In genomic region chr17:58193641-58194259, GRCh38 we compare ENCODE assay signal across 29 cellular contexts. TPM values are rescaled to one million over a fixed set of nuclear protein-coding genes. Genes with fewer than 3 reads are reported as not detected.
DNase-seq lines count a peak whose midpoint lies in the region; ATAC-seq, FAIRE-seq and TF ChIP-seq lines count a peak whose summit lies in the region.
"Had no signal": no experiment of that assay in that cellular context is flagged by ENCODE, and none has a peak within 500 bp of the region (broad histone marks: within the 10 kb centered on the region; RNA-seq: fewer than 3 reads in every experiment).

No MANE protein-coding gene starts in this region.

- CTCF ChIA-PET in HepG2 (lab: Yijun Ruan, JAX; ENCODE audit: low intra/inter-chr PET ratio, low total read pairs) (no interaction called here), PC-9 (lab: Charles Lee) (no interaction called here), T-cell (lab: Charles Lee) (interaction anchor here in 1 of 2 donors (0.7 kb wide), 1 partner anchor 16 kb away, joined by 3 read pairs; no protein-coding TSS in a partner anchor)

- no peak overlapping the region for H3K27ac ChIP-seq in HepG2 (ENCODE audit: extremely low read length, insufficient read depth, low read length)
- H3K27ac ChIP-seq in right lobe of liver = no peak overlapping the region
- H3K27ac ChIP-seq in PC-9 = no peak overlapping the region
- H3K27ac ChIP-seq in foreskin keratinocyte = no peak overlapping the region
- H3K27ac ChIP-seq: testis, uterus had no signal

- no peaks in the 10 kb centered on the region for H4K20me1 ChIP-seq in HepG2 (ENCODE audit: insufficient read depth, low read length)
- no peaks in the 10 kb centered on the region for H4K20me1 ChIP-seq in PC-9 (ENCODE audit: insufficient read depth)

- POLR2A ChIA-PET in HepG2 (lab: Yijun Ruan, JAX) = no interaction called here
- POLR2A ChIA-PET in PC-9 (lab: Charles Lee; ENCODE audit: unreplicated experiment) = no interaction called here
- POLR2A ChIA-PET in T-cell (lab: Charles Lee) = no interaction called here

- H3K36me3 Mint-ChIP-seq in T-cell = no peaks in the 10 kb centered on the region
- H3K36me3 Mint-ChIP-seq: CD4-positive, alpha-beta memory T cell; mesothelial cell of epicardium; naive thymus-derived CD4-positive, alpha-beta T cell had no signal

- no peak overlapping the region for H2AFZ ChIP-seq in HepG2 (ENCODE audit: low read length)
- no peak overlapping the region for H2AFZ ChIP-seq in PC-9

- no peak overlapping the region for H3K4me3 ChIP-seq in HepG2 (replicated peaks in 1 of 3; ENCODE audit: insufficient read depth in 1 of 3, low read depth in 2 of 3, low read length in 3 of 3)
- no peak overlapping the region for H3K4me3 ChIP-seq in right lobe of liver
- no peak overlapping the region for H3K4me3 ChIP-seq in PC-9
- no peak overlapping the region for H3K4me3 ChIP-seq in HAP-1
- H3K4me3 ChIP-seq: testis, uterus had no signal

- in situ Hi-C loops in HepG2 (cut with HindIII; ENCODE audit: extremely low pct_ligation_motif_present, low pct_unique_long_range_greater_than_20kb) (no loop called here), HAP-1 (cut with MboI; ENCODE audit: low sequenced_read_pairs) (no loop called here)

- 59% methylated on average over 18 of the region's 18 CpGs for WGBS in HepG2 (ENCODE audit: low lambda C conversion rate)
- no CpG with 5 or more reads among the region's 18 CpGs for WGBS in right lobe of liver (ENCODE audit: insufficient coverage, low coverage, low lambda C conversion rate, missing lambda C conversion rate)

- no peak overlapping the region for H3K27ac Mint-ChIP-seq in T-cell
- H3K27ac Mint-ChIP-seq: activated CD4-positive, alpha-beta T cell treated with anti-CD3 and anti-CD28 coated beads, Interleukin-2, amount 10 ng/mL, durations not matched to agents 7 days and 5 days; activated naive CD8-positive, alpha-beta T cell treated with anti-CD3 and anti-CD28 coated beads, Interleukin-2, amount 50 U/mL, for 24 hours; CD4-positive, alpha-beta memory T cell; mesothelial cell of epicardium; naive thymus-derived CD4-positive, alpha-beta T cell had no signal

- H3K27me3 ChIP-seq in HepG2 (ENCODE audit: control insufficient read depth in 1 of 2, insufficient read depth in 2 of 2, low read length in 2 of 2) = peaks cover 3 to 68% of the 10 kb centered on the region in 2 experiments; a peak in 4 of 5 replicates
- no peaks in the 10 kb centered on the region for H3K27me3 ChIP-seq in right lobe of liver
- peaks cover 89% of the 10 kb centered on the region for H3K27me3 ChIP-seq in PC-9 (ENCODE audit: insufficient read depth, low read depth)
- peaks cover 22% of the 10 kb centered on the region for H3K27me3 ChIP-seq in foreskin keratinocyte
- peaks cover 3% of the 10 kb centered on the region for H3K27me3 ChIP-seq in HAP-1 (ENCODE audit: low read depth)
- H3K27me3 ChIP-seq: testis, uterus had no signal

- peaks cover 0 to 6% (median 0%) of the 10 kb centered on the region in 3 donors for H3K4me1 Mint-ChIP-seq in T-cell
- H3K4me1 Mint-ChIP-seq: activated CD4-positive, alpha-beta T cell treated with anti-CD3 and anti-CD28 coated beads, Interleukin-2, amount 10 ng/mL, durations not matched to agents 7 days and 5 days; activated naive CD8-positive, alpha-beta T cell treated with anti-CD3 and anti-CD28 coated beads, Interleukin-2, amount 50 U/mL, for 24 hours; CD4-positive, alpha-beta memory T cell had no signal

- TF ChIP-seq EP300 in HepG2 (IDR thresholded peaks at IDR 0.05; ENCODE audit: low read depth in 2 of 2, low read length in 2 of 2) (no peak), HepG2 (CRISPR knock-in tag; IDR thresholded peaks at IDR 0.05; ENCODE audit: borderline replicate concordance) (no peak)

- H3K36me3 ChIP-seq in HepG2 (replicated peaks in 1 of 2; ENCODE audit: control insufficient read depth in 1 of 2, insufficient read depth in 2 of 2, low read length in 2 of 2) (no peaks in the 10 kb centered on the region), right lobe of liver (no peaks in the 10 kb centered on the region), PC-9 (ENCODE audit: low read depth) (no peaks in the 10 kb centered on the region), HAP-1 (replicated peaks) (no peaks in the 10 kb centered on the region)
- H3K36me3 ChIP-seq: uterus had no signal

- H3K27me3 Mint-ChIP-seq in T-cell = peaks cover 25 to 42% of the 10 kb centered on the region in 2 donors
- H3K27me3 Mint-ChIP-seq: activated CD4-positive, alpha-beta T cell treated with anti-CD3 and anti-CD28 coated beads, Interleukin-2, amount 10 ng/mL, durations not matched to agents 7 days and 5 days had no signal

- no peaks in the 10 kb centered on the region for H3K9me2 ChIP-seq in PC-9 (ENCODE audit: insufficient read depth)

- H3K4me1 ChIP-seq in HepG2 (ENCODE audit: insufficient read depth, low read length) (no peaks in the 10 kb centered on the region), right lobe of liver (no peaks in the 10 kb centered on the region), PC-9 (replicated peaks; ENCODE audit: insufficient read depth) (no peaks in the 10 kb centered on the region), foreskin keratinocyte (no peaks in the 10 kb centered on the region), HAP-1 (no peaks in the 10 kb centered on the region)
- H3K4me1 ChIP-seq: testis, uterus had no signal

- ATAC-seq in HepG2 = peak; percentile 15; the same call in 2 of the 3 replicates
- no peak for ATAC-seq in right lobe of liver
- no peak for ATAC-seq in foreskin keratinocyte
- no peak for ATAC-seq in GM19463 (IDR thresholded peaks at IDR 0.05; ENCODE audit: unreplicated experiment)
- no peak for ATAC-seq in T-cell (replicated peaks in 1 of 4)
- no peak for ATAC-seq in HG03095 (IDR thresholded peaks at IDR 0.05; ENCODE audit: unreplicated experiment)
- ATAC-seq: activated naive CD8-positive, alpha-beta T cell treated with anti-CD3 and anti-CD28 coated beads, Interleukin-2, amount 50 U/mL, for 24 hours; activated T-cell treated with anti-CD3 and anti-CD28 coated beads, Interleukin-2, amount 50 U/mL, for 4 hours; naive thymus-derived CD4-positive, alpha-beta T cell; stimulated activated naive CD8-positive, alpha-beta T cell treated with anti-CD3 and anti-CD28 coated beads, Interleukin-15, Interleukin-2, amounts not matched to agents 100 U/mL and 50 U/mL, for 24 hours had no signal

- no peak for FAIRE-seq in HepG2 (lab: Jason Lieb, UNC)
- FAIRE-seq: endothelial cell of umbilical vein, kidney had no signal

- no peaks in the 10 kb centered on the region for H3K79me2 ChIP-seq in HepG2 (ENCODE audit: insufficient read depth, low read length)
- H3K79me2 ChIP-seq in PC-9 (ENCODE audit: low read depth) = no peaks in the 10 kb centered on the region

- H3K9me3 ChIP-seq in HepG2 (ENCODE audit: low read length) (no peaks in the 10 kb centered on the region), right lobe of liver (no peaks in the 10 kb centered on the region), PC-9 (ENCODE audit: insufficient read depth, low read depth) (no peaks in the 10 kb centered on the region), HAP-1 (no peaks in the 10 kb centered on the region)
- H3K9me3 ChIP-seq: testis, uterus had no signal

- TF ChIP-seq POLR2A in HepG2 (IDR thresholded peaks at IDR 0.05; ENCODE audit: insufficient read depth in 1 of 2, low read depth in 2 of 2, low read length in 2 of 2) (no peak), right lobe of liver (IDR thresholded peaks at IDR 0.05) (no peak)

- no peak for TF ChIP-seq RAD21 in HepG2 (CRISPR knock-in tag; IDR thresholded peaks at IDR 0.05)

- TF ChIP-seq CTCF in HepG2 (CRISPR knock-in tag; IDR thresholded peaks at IDR 0.05) = peak; percentile 43
- TF ChIP-seq CTCF in right lobe of liver (IDR thresholded peaks at IDR 0.05) = no peak
- TF ChIP-seq CTCF in PC-9 (conservative IDR thresholded peaks at IDR 0.05) = 0 out of 2 replicates have a peak, but pooled peaks have one; percentile 24
- peak; percentile 5 for TF ChIP-seq CTCF in foreskin keratinocyte (conservative IDR thresholded peaks at IDR 0.05)

- BruUV-seq in HepG2 (replicated peaks; lab: Mats Ljungman, UMichigan) = no TSS peak
- BruUV-seq in PC-9 (replicated peaks; lab: Mats Ljungman, UMichigan) = no TSS peak

- no peaks in the 10 kb centered on the region for H3K9me3 Mint-ChIP-seq in T-cell
- H3K9me3 Mint-ChIP-seq: activated CD4-positive, alpha-beta T cell treated with anti-CD3 and anti-CD28 coated beads, Interleukin-2, amount 10 ng/mL, durations not matched to agents 7 days and 5 days; activated naive CD8-positive, alpha-beta T cell treated with anti-CD3 and anti-CD28 coated beads, Interleukin-2, amount 50 U/mL, for 24 hours; activated T-cell treated with anti-CD3 and anti-CD28 coated beads, Interleukin-2, amount 50 U/mL, for 4 hours; CD4-positive, alpha-beta memory T cell; mesothelial cell of epicardium had no signal

- no peaks in the 10 kb centered on the region for H3F3A ChIP-seq in PC-9 (ENCODE audit: insufficient read depth, low read depth)

- H3K4me2 ChIP-seq in HepG2 (ENCODE audit: low read depth, low read length) (no peak overlapping the region), PC-9 (no peak overlapping the region)

- DNase-seq in HepG2 (ENCODE audit: low spot score) (no peak), right lobe of liver (no peak), PC-9 (peak in 1 of 2 experiments; percentile 15), foreskin keratinocyte (no peak), HAP-1 (ENCODE audit: low spot score in 2 of 2) (no peak), T-cell (no peak)
- DNase-seq: activated CD4-positive, alpha-beta T cell treated with anti-CD3 and anti-CD28 coated beads, Interleukin-2, amount 10 ng/mL, durations not matched to agents 7 days and 5 days; activated naive CD8-positive, alpha-beta T cell treated with anti-CD3 and anti-CD28 coated beads, Interleukin-2, amount 50 U/mL, for 24 hours; activated T-cell treated with anti-CD3 and anti-CD28 coated beads, Interleukin-2, amount 50 U/mL, for 4 hours; CD4-positive, alpha-beta memory T cell; Kasumi-1; kidney; naive thymus-derived CD4-positive, alpha-beta T cell; NCI-H1048; NCI-H1694 treated with DMSO at 0.1 percent for 48 hours; NCI-H526; NK-92 treated with Interleukin-12 subunit alpha and Interleukin-12 subunit beta, amount 100 ng/mL, for 24 hours; occipital lobe; stimulated activated naive CD8-positive, alpha-beta T cell treated with anti-CD3 and anti-CD28 coated beads, Interleukin-15, Interleukin-2, amounts not matched to agents 100 U/mL and 50 U/mL, for 24 hours; testis; uterus had no signal

- H3K9ac ChIP-seq in HepG2 (ENCODE audit: insufficient read depth, low read depth, low read length) = no peak overlapping the region

- intact Hi-C loops in HepG2 (cut with micrococcal nuclease; ENCODE audit: unreplicated experiment) = no loop called here
- intact Hi-C loops in right lobe of liver (cut with DNase I) = no loop called here
- intact Hi-C loops in PC-9 (cut with micrococcal nuclease; ENCODE audit: unreplicated experiment) = no loop called here

- no peak overlapping the region for H3K4me3 Mint-ChIP-seq in T-cell
- H3K4me3 Mint-ChIP-seq: activated CD4-positive, alpha-beta T cell treated with anti-CD3 and anti-CD28 coated beads, Interleukin-2, amount 10 ng/mL, durations not matched to agents 7 days and 5 days; activated naive CD8-positive, alpha-beta T cell treated with anti-CD3 and anti-CD28 coated beads, Interleukin-2, amount 50 U/mL, for 24 hours; activated T-cell treated with anti-CD3 and anti-CD28 coated beads, Interleukin-2, amount 50 U/mL, for 4 hours; CD4-positive, alpha-beta memory T cell; mesothelial cell of epicardium; naive thymus-derived CD4-positive, alpha-beta T cell had no signal

RNA-seq across cellular contexts. Expression of gene EPX, which starts 1.2 kb away (rescaled TPM):
- not detected in 2 replicates for total RNA-seq in HepG2 (2016; rRNA removed; fragmentation: Illumina TruSeq; extraction: Trizol)
- total RNA-seq in HepG2 (2016; cell fraction: cytosol; rRNA removed; fragmentation: Illumina TruSeq; extraction: Trizol; ENCODE audit: low read depth) = not detected in 2 replicates
- total RNA-seq in HepG2 (2016; cell fraction: insoluble cytoplasmic fraction; rRNA removed; fragmentation: Illumina TruSeq; extraction: Trizol) = not detected in 2 replicates
- total RNA-seq in HepG2 (2016; cell fraction: membrane; rRNA removed; fragmentation: Illumina TruSeq; extraction: Trizol) = not detected in 2 replicates
- total RNA-seq in HepG2 (2016; cell fraction: nucleus; rRNA removed; fragmentation: Illumina TruSeq; extraction: Trizol) = not detected in 2 replicates
- polyA plus RNA-seq in HepG2 (2011; rRNA removed) = not detected in 2 replicates
- polyA plus RNA-seq in HepG2 (2011; cell fraction: cytosol; rRNA removed) = not detected in 2 replicates
- polyA plus RNA-seq in HepG2 (2011; cell fraction: nucleus; rRNA removed) = not detected in 2 replicates
- polyA plus RNA-seq in HepG2 (2012) = 0.08 TPM in 1 of 2 replicates, not detected in the other
- polyA plus RNA-seq in HepG2 (2016; cell fraction: cytosol; fragmentation: Illumina TruSeq; extraction: Trizol; ENCODE audit: low read depth) = not detected in 2 replicates
- polyA plus RNA-seq in HepG2 (2016; cell fraction: insoluble cytoplasmic fraction; fragmentation: Illumina TruSeq; extraction: Trizol; ENCODE audit: low read depth) = not detected in 2 replicates
- polyA plus RNA-seq in HepG2 (2016; cell fraction: membrane; fragmentation: Illumina TruSeq; extraction: Trizol; ENCODE audit: low read depth) = not detected in 2 replicates
- not detected in 2 replicates for polyA plus RNA-seq in HepG2 (2016; cell fraction: nucleus; fragmentation: Illumina TruSeq; extraction: Trizol; ENCODE audit: insufficient read depth, low read depth)
- not detected in 2 replicates for polyA minus RNA-seq in HepG2 (2011; rRNA and poly(A)+ RNA removed; ENCODE audit: low replicate concordance)
- not detected in 2 replicates for polyA minus RNA-seq in HepG2 (2011; cell fraction: cytosol; rRNA and poly(A)+ RNA removed)
- polyA minus RNA-seq in HepG2 (2011; cell fraction: nucleus; rRNA and poly(A)+ RNA removed) = not detected in 2 replicates
- total RNA-seq in right lobe of liver = under 1 TPM in 1 of 6 experiments, not detected in 5; 0.07 TPM
- not detected in 2 replicates for total RNA-seq in PC-9 (2021)
- not detected in 2 replicates for total RNA-seq in foreskin keratinocyte
- not detected in 2 replicates for polyA plus RNA-seq in foreskin keratinocyte
- total RNA-seq in T-cell = under 1 TPM in 1 of 5 donors, not detected in 4; 0.13 TPM
- total RNA-seq: A172; activated CD4-positive, alpha-beta T cell treated with anti-CD3 and anti-CD28 coated beads, Interleukin-2, amount 10 ng/mL, durations not matched to agents 7 days and 5 days; activated T-cell treated with anti-CD3 and anti-CD28 coated beads, Interleukin-2, amount 50 U/mL, for 4 hours; CD4-positive, alpha-beta memory T cell; endothelial cell of umbilical vein; mesothelial cell of epicardium; naive thymus-derived CD4-positive, alpha-beta T cell; occipital lobe; pulmonary artery endothelial cell; testis; uterus had no signal
- polyA plus RNA-seq: CD4-positive, alpha-beta memory T cell; endothelial cell of umbilical vein; naive thymus-derived CD4-positive, alpha-beta T cell had no signal

RNA-seq across cellular contexts. Expression of gene MKS1, which starts 25.3 kb away (rescaled TPM):
- total RNA-seq in HepG2 (2016; rRNA removed; fragmentation: Illumina TruSeq; extraction: Trizol) (24.8 and 26.3 TPM in 2 replicates), right lobe of liver (1 to 10 TPM; 3.3 to 9.2 (median 7.2) TPM), PC-9 (2021) (28.6 and 30.1 TPM in 2 replicates), foreskin keratinocyte (13.2 and 14.2 TPM in 2 replicates), T-cell (10 to 100 TPM; 12.7 to 32.6 (median 22.3) TPM)
- 6.2 and 6.6 TPM in 2 replicates for total RNA-seq in HepG2 (2016; cell fraction: cytosol; rRNA removed; fragmentation: Illumina TruSeq; extraction: Trizol; ENCODE audit: low read depth)
- total RNA-seq in HepG2 (2016; cell fraction: insoluble cytoplasmic fraction; rRNA removed; fragmentation: Illumina TruSeq; extraction: Trizol) = 22.8 and 25.4 TPM in 2 replicates
- 7.3 and 8.1 TPM in 2 replicates for total RNA-seq in HepG2 (2016; cell fraction: membrane; rRNA removed; fragmentation: Illumina TruSeq; extraction: Trizol)
- total RNA-seq in HepG2 (2016; cell fraction: nucleus; rRNA removed; fragmentation: Illumina TruSeq; extraction: Trizol) = 23.0 and 27.7 TPM in 2 replicates
- polyA plus RNA-seq in HepG2 (2011; rRNA removed) (16.1 and 21.3 TPM in 2 replicates), foreskin keratinocyte (12.0 and 13.0 TPM in 2 replicates)
- polyA plus RNA-seq in HepG2 (2011; cell fraction: cytosol; rRNA removed) = 10.5 and 11.3 TPM in 2 replicates
- 65.5 and 71.8 TPM in 2 replicates for polyA plus RNA-seq in HepG2 (2011; cell fraction: nucleus; rRNA removed)
- 15.3 and 16.5 TPM in 2 replicates for polyA plus RNA-seq in HepG2 (2012)
- polyA plus RNA-seq in HepG2 (2016; cell fraction: cytosol; fragmentation: Illumina TruSeq; extraction: Trizol; ENCODE audit: low read depth) = 2.5 and 2.6 TPM in 2 replicates
- 17.3 and 22.5 TPM in 2 replicates for polyA plus RNA-seq in HepG2 (2016; cell fraction: insoluble cytoplasmic fraction; fragmentation: Illumina TruSeq; extraction: Trizol; ENCODE audit: low read depth)
- polyA plus RNA-seq in HepG2 (2016; cell fraction: membrane; fragmentation: Illumina TruSeq; extraction: Trizol; ENCODE audit: low read depth) = 3.8 and 3.9 TPM in 2 replicates
- 50.4 and 56.7 TPM in 2 replicates for polyA plus RNA-seq in HepG2 (2016; cell fraction: nucleus; fragmentation: Illumina TruSeq; extraction: Trizol; ENCODE audit: insufficient read depth, low read depth)
- 18.2 and 25.5 TPM in 2 replicates for polyA minus RNA-seq in HepG2 (2011; rRNA and poly(A)+ RNA removed; ENCODE audit: low replicate concordance)
- polyA minus RNA-seq in HepG2 (2011; cell fraction: cytosol; rRNA and poly(A)+ RNA removed) = 6.3 and 8.2 TPM in 2 replicates
- polyA minus RNA-seq in HepG2 (2011; cell fraction: nucleus; rRNA and poly(A)+ RNA removed) = 26.3 and 32.4 TPM in 2 replicates

RNA-seq across cellular contexts. Expression of gene OR4D2, which starts 27.0 kb away (rescaled TPM):
- total RNA-seq in HepG2 (2016; rRNA removed; fragmentation: Illumina TruSeq; extraction: Trizol) = not detected in 2 replicates
- total RNA-seq in HepG2 (2016; cell fraction: cytosol; rRNA removed; fragmentation: Illumina TruSeq; extraction: Trizol; ENCODE audit: low read depth) = not detected in 2 replicates
- not detected in 2 replicates for total RNA-seq in HepG2 (2016; cell fraction: insoluble cytoplasmic fraction; rRNA removed; fragmentation: Illumina TruSeq; extraction: Trizol)
- not detected in 2 replicates for total RNA-seq in HepG2 (2016; cell fraction: membrane; rRNA removed; fragmentation: Illumina TruSeq; extraction: Trizol)
- not detected in 2 replicates for total RNA-seq in HepG2 (2016; cell fraction: nucleus; rRNA removed; fragmentation: Illumina TruSeq; extraction: Trizol)
- polyA plus RNA-seq in HepG2 (2011; rRNA removed) = not detected in 2 replicates
- not detected in 2 replicates for polyA plus RNA-seq in HepG2 (2011; cell fraction: cytosol; rRNA removed)
- not detected in 2 replicates for polyA plus RNA-seq in HepG2 (2011; cell fraction: nucleus; rRNA removed)
- not detected in 2 replicates for polyA plus RNA-seq in HepG2 (2012)
- polyA plus RNA-seq in HepG2 (2016; cell fraction: cytosol; fragmentation: Illumina TruSeq; extraction: Trizol; ENCODE audit: low read depth) = not detected in 2 replicates
- polyA plus RNA-seq in HepG2 (2016; cell fraction: insoluble cytoplasmic fraction; fragmentation: Illumina TruSeq; extraction: Trizol; ENCODE audit: low read depth) = not detected in 2 replicates
- polyA plus RNA-seq in HepG2 (2016; cell fraction: membrane; fragmentation: Illumina TruSeq; extraction: Trizol; ENCODE audit: low read depth) = not detected in 2 replicates
- not detected in 2 replicates for polyA plus RNA-seq in HepG2 (2016; cell fraction: nucleus; fragmentation: Illumina TruSeq; extraction: Trizol; ENCODE audit: insufficient read depth, low read depth)
- not detected in 2 replicates for polyA minus RNA-seq in HepG2 (2011; rRNA and poly(A)+ RNA removed; ENCODE audit: low replicate concordance)
- not detected in 2 replicates for polyA minus RNA-seq in HepG2 (2011; cell fraction: cytosol; rRNA and poly(A)+ RNA removed)
- not detected in 2 replicates for polyA minus RNA-seq in HepG2 (2011; cell fraction: nucleus; rRNA and poly(A)+ RNA removed)
- total RNA-seq in right lobe of liver = not detected
- not detected in 2 replicates for total RNA-seq in PC-9 (2021)
- not detected in 2 replicates for total RNA-seq in foreskin keratinocyte
- not detected in 2 replicates for polyA plus RNA-seq in foreskin keratinocyte
- total RNA-seq in T-cell = not detected
- total RNA-seq: A172; activated CD4-positive, alpha-beta T cell treated with anti-CD3 and anti-CD28 coated beads, Interleukin-2, amount 10 ng/mL, durations not matched to agents 7 days and 5 days; activated T-cell treated with anti-CD3 and anti-CD28 coated beads, Interleukin-2, amount 50 U/mL, for 4 hours; CD4-positive, alpha-beta memory T cell; endothelial cell of umbilical vein; H4; kidney; liver; mesothelial cell of epicardium; naive thymus-derived CD4-positive, alpha-beta T cell; occipital lobe; pulmonary artery endothelial cell; testis; uterus had no signal
- polyA plus RNA-seq: CD4-positive, alpha-beta memory T cell; endothelial cell of umbilical vein; liver; naive thymus-derived CD4-positive, alpha-beta T cell had no signal

RNA-seq across cellular contexts. Expression of gene LPO, which starts 44.6 kb away (rescaled TPM):
- total RNA-seq in HepG2 (2016; rRNA removed; fragmentation: Illumina TruSeq; extraction: Trizol) (not detected in 2 replicates), right lobe of liver (not detected), PC-9 (2021) (not detected in 2 replicates), foreskin keratinocyte (not detected in 2 replicates), T-cell (not detected)
- total RNA-seq in HepG2 (2016; cell fraction: cytosol; rRNA removed; fragmentation: Illumina TruSeq; extraction: Trizol; ENCODE audit: low read depth) = 0.51 TPM in 1 of 2 replicates, not detected in the other
- 0.13 TPM in 1 of 2 replicates, not detected in the other for total RNA-seq in HepG2 (2016; cell fraction: insoluble cytoplasmic fraction; rRNA removed; fragmentation: Illumina TruSeq; extraction: Trizol)
- total RNA-seq in HepG2 (2016; cell fraction: membrane; rRNA removed; fragmentation: Illumina TruSeq; extraction: Trizol) = not detected in 2 replicates
- not detected in 2 replicates for total RNA-seq in HepG2 (2016; cell fraction: nucleus; rRNA removed; fragmentation: Illumina TruSeq; extraction: Trizol)
- polyA plus RNA-seq in HepG2 (2011; rRNA removed) (0.03 TPM in 1 of 2 replicates, not detected in the other), foreskin keratinocyte (not detected in 2 replicates)
- 0.04 TPM in 1 of 2 replicates, not detected in the other for polyA plus RNA-seq in HepG2 (2011; cell fraction: cytosol; rRNA removed)
- not detected in 2 replicates for polyA plus RNA-seq in HepG2 (2011; cell fraction: nucleus; rRNA removed)
- polyA plus RNA-seq in HepG2 (2012) = not detected in 2 replicates
- polyA plus RNA-seq in HepG2 (2016; cell fraction: cytosol; fragmentation: Illumina TruSeq; extraction: Trizol; ENCODE audit: low read depth) = 0.10 and 0.11 TPM in 2 replicates
- not detected in 2 replicates for polyA plus RNA-seq in HepG2 (2016; cell fraction: insoluble cytoplasmic fraction; fragmentation: Illumina TruSeq; extraction: Trizol; ENCODE audit: low read depth)
- not detected in 2 replicates for polyA plus RNA-seq in HepG2 (2016; cell fraction: membrane; fragmentation: Illumina TruSeq; extraction: Trizol; ENCODE audit: low read depth)
- polyA plus RNA-seq in HepG2 (2016; cell fraction: nucleus; fragmentation: Illumina TruSeq; extraction: Trizol; ENCODE audit: insufficient read depth, low read depth) = not detected in 2 replicates
- polyA minus RNA-seq in HepG2 (2011; rRNA and poly(A)+ RNA removed; ENCODE audit: low replicate concordance) = 0.26 TPM in 1 of 2 replicates, not detected in the other
- not detected in 2 replicates for polyA minus RNA-seq in HepG2 (2011; cell fraction: cytosol; rRNA and poly(A)+ RNA removed)
- not detected in 2 replicates for polyA minus RNA-seq in HepG2 (2011; cell fraction: nucleus; rRNA and poly(A)+ RNA removed)
- total RNA-seq: A172; activated CD4-positive, alpha-beta T cell treated with anti-CD3 and anti-CD28 coated beads, Interleukin-2, amount 10 ng/mL, durations not matched to agents 7 days and 5 days; CD4-positive, alpha-beta memory T cell; endothelial cell of umbilical vein; H4; kidney; liver; occipital lobe; pulmonary artery endothelial cell; uterus had no signal
- polyA plus RNA-seq: CD4-positive, alpha-beta memory T cell; endothelial cell of umbilical vein; liver; naive thymus-derived CD4-positive, alpha-beta T cell had no signal

RNA-seq across cellular contexts. Expression of gene OR4D1, which starts 45.6 kb away (rescaled TPM):
- not detected in 2 replicates for total RNA-seq in HepG2 (2016; rRNA removed; fragmentation: Illumina TruSeq; extraction: Trizol)
- total RNA-seq in HepG2 (2016; cell fraction: cytosol; rRNA removed; fragmentation: Illumina TruSeq; extraction: Trizol; ENCODE audit: low read depth) = not detected in 2 replicates
- total RNA-seq in HepG2 (2016; cell fraction: insoluble cytoplasmic fraction; rRNA removed; fragmentation: Illumina TruSeq; extraction: Trizol) = not detected in 2 replicates
- total RNA-seq in HepG2 (2016; cell fraction: membrane; rRNA removed; fragmentation: Illumina TruSeq; extraction: Trizol) = not detected in 2 replicates
- not detected in 2 replicates for total RNA-seq in HepG2 (2016; cell fraction: nucleus; rRNA removed; fragmentation: Illumina TruSeq; extraction: Trizol)
- not detected in 2 replicates for polyA plus RNA-seq in HepG2 (2011; rRNA removed)
- not detected in 2 replicates for polyA plus RNA-seq in HepG2 (2011; cell fraction: cytosol; rRNA removed)
- polyA plus RNA-seq in HepG2 (2011; cell fraction: nucleus; rRNA removed) = not detected in 2 replicates
- not detected in 2 replicates for polyA plus RNA-seq in HepG2 (2012)
- polyA plus RNA-seq in HepG2 (2016; cell fraction: cytosol; fragmentation: Illumina TruSeq; extraction: Trizol; ENCODE audit: low read depth) = not detected in 2 replicates
- polyA plus RNA-seq in HepG2 (2016; cell fraction: insoluble cytoplasmic fraction; fragmentation: Illumina TruSeq; extraction: Trizol; ENCODE audit: low read depth) = not detected in 2 replicates
- polyA plus RNA-seq in HepG2 (2016; cell fraction: membrane; fragmentation: Illumina TruSeq; extraction: Trizol; ENCODE audit: low read depth) = not detected in 2 replicates
- polyA plus RNA-seq in HepG2 (2016; cell fraction: nucleus; fragmentation: Illumina TruSeq; extraction: Trizol; ENCODE audit: insufficient read depth, low read depth) = not detected in 2 replicates
- not detected in 2 replicates for polyA minus RNA-seq in HepG2 (2011; rRNA and poly(A)+ RNA removed; ENCODE audit: low replicate concordance)
- not detected in 2 replicates for polyA minus RNA-seq in HepG2 (2011; cell fraction: cytosol; rRNA and poly(A)+ RNA removed)
- not detected in 2 replicates for polyA minus RNA-seq in HepG2 (2011; cell fraction: nucleus; rRNA and poly(A)+ RNA removed)
- total RNA-seq in right lobe of liver = not detected
- not detected in 2 replicates for total RNA-seq in PC-9 (2021)
- total RNA-seq in foreskin keratinocyte = not detected in 2 replicates
- not detected in 2 replicates for polyA plus RNA-seq in foreskin keratinocyte
- total RNA-seq in T-cell = 1 to 10 TPM; 1.3 to 2.2 (median 1.8) TPM
- total RNA-seq: A172, endothelial cell of umbilical vein, mesothelial cell of epicardium, pulmonary artery endothelial cell, uterus had no signal
- polyA plus RNA-seq: endothelial cell of umbilical vein, liver had no signal

Comparison
In these comparisons a context has a peak if more than half of its experiments do, and no peak if none do; other contexts are left out.
1. CTCF ChIP-seq: peak in HepG2 (single experiment), PC-9 (single experiment) and foreskin keratinocyte (single experiment); none in right lobe of liver (0 of 4).